ENCODE assay signal across 1 cellular context in genomic region chr19:13116282-13117175, GRCh38.
A peak's percentile ranks its signal among the peaks of the same experiment; 100 is the strongest.
TF ChIP-seq lines count a peak whose summit lies in the region.

Gene TRMT1, minus strand, starts transcription at chr19:13116740. Its CDS starts 341 bp downstream, at chr19:13116399.

TF ChIP-seq in HepG2, 621 proteins besides CTCF, POLR2A, EP300 and RAD21 (continued from another document and continues in another):
- TF ChIP-seq POGK (CRISPR knock-in tag; conservative IDR thresholded peaks at IDR 0.05) (peak; percentile 46; the same call in 1 of the 2 replicates), ZNF512 (CRISPR knock-in tag; IDR thresholded peaks at IDR 0.05) (no peak), KDM6A (CRISPR knock-in tag; IDR thresholded peaks at IDR 0.05; ENCODE audit: low read depth) (no peak), MTF2 (CRISPR knock-in tag; IDR thresholded peaks at IDR 0.05; ENCODE audit: borderline replicate concordance) (0 out of 2 replicates have a peak, but pooled peaks have one; percentile 15), NR1H2 (CRISPR knock-in tag; IDR thresholded peaks at IDR 0.05; ENCODE audit: borderline replicate concordance, low read depth) (no peak), RBFOX2 (IDR thresholded peaks at IDR 0.05; ENCODE audit: low read depth, low read length) (peak; percentile 53), ZBTB33 (CRISPR knock-in tag; IDR thresholded peaks at IDR 0.05) (no peak), ZNF569 (CRISPR knock-in tag; IDR thresholded peaks at IDR 0.05; ENCODE audit: borderline replicate concordance) (0 out of 2 replicates have a peak, but pooled peaks have one; percentile 47), ZNF224 (CRISPR knock-in tag; IDR thresholded peaks at IDR 0.05) (no peak), POLR2AphosphoS2 (IDR thresholded peaks at IDR 0.05; ENCODE audit: low read depth, low read length) (no peak), TCF7L2 (IDR thresholded peaks at IDR 0.05; ENCODE audit: low read depth, low read length) (no peak), NFE2L1 (CRISPR knock-in tag; IDR thresholded peaks at IDR 0.05; ENCODE audit: borderline replicate concordance) (no peak; the same call in 1 of the 2 replicates), IKZF5 (CRISPR knock-in tag; IDR thresholded peaks at IDR 0.05) (peak; percentile 56; the same call in 1 of the 2 replicates), SP4 (CRISPR knock-in tag; IDR thresholded peaks at IDR 0.05) (peak; percentile 50; the same call in 1 of the 2 replicates), POLR2G (IDR thresholded peaks at IDR 0.05; ENCODE audit: low read depth, low read length) (peak; percentile 63), GLMP (CRISPR knock-in tag; IDR thresholded peaks at IDR 0.05; ENCODE audit: borderline replicate concordance) (no peak), ZNF318 (CRISPR knock-in tag; IDR thresholded peaks at IDR 0.05) (no peak), REST (IDR thresholded peaks at IDR 0.05; ENCODE audit: borderline replicate concordance in 1 of 2, low read depth in 1 of 2, low read length in 2 of 2) (0 out of 4 replicates have a peak, but pooled peaks of 1 of the 2 experiments have one; percentile 46), ZNF883 (CRISPR knock-in tag; IDR thresholded peaks at IDR 0.05; ENCODE audit: not compliant biosample characterization) (no peak), ZNF296 (CRISPR knock-in tag; conservative IDR thresholded peaks at IDR 0.05) (no peak), HMGXB4 (CRISPR knock-in tag; IDR thresholded peaks at IDR 0.05; ENCODE audit: borderline replicate concordance in 1 of 2, low read depth in 1 of 2) (peak; percentile 55 to 60; a peak in 2 of 4 replicates), POLR2AphosphoS5 (IDR thresholded peaks at IDR 0.05; ENCODE audit: low read depth, low read length) (peak; percentile 57; the same call in 1 of the 2 replicates), ZNF7 (CRISPR knock-in tag; IDR thresholded peaks at IDR 0.05) (no peak), ZFX (CRISPR knock-in tag; IDR thresholded peaks at IDR 0.05; ENCODE audit: low read depth) (peak; percentile 93), DMAP1 (CRISPR knock-in tag; IDR thresholded peaks at IDR 0.05) (peak; percentile 90), TEAD3 (CRISPR knock-in tag; optimal IDR thresholded peaks at IDR 0.05; ENCODE audit: borderline replicate concordance) (no peak)
- TF ChIP-seq, protein P1, sequence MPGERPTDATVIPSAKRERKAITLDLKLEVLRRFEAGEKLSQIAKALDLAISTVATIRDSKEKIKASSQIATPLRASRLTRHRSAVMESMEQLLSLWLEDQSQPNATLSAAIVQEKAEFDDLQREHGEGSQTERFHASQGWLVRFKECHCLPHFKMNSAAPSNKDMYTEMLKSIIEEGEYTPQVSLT (CRISPR knock-in tag; IDR thresholded peaks at IDR 0.05; ENCODE audit: borderline replicate concordance, low read depth) = no peak
- TF ChIP-seq, protein P2, sequence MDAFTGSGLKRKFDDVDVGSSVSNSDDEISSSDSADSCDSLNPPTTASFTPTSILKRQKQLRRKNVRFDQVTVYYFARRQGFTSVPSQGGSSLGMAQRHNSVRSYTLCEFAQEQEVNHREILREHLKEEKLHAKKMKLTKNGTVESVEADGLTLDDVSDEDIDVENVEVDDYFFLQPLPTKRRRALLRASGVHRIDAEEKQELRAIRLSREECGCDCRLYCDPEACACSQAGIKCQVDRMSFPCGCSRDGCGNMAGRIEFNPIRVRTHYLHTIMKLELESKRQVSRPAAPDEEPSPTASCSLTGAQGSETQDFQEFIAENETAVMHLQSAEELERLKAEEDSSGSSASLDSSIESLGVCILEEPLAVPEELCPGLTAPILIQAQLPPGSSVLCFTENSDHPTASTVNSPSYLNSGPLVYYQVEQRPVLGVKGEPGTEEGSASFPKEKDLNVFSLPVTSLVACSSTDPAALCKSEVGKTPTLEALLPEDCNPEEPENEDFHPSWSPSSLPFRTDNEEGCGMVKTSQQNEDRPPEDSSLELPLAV (CRISPR knock-in tag; conservative IDR thresholded peaks at IDR 0.05; ENCODE audit: low read depth) = no peak
